In genomic region chrX:112946227-112946626, GRCh38 we compare ENCODE assay signal across 26 cellular contexts.
"Had no signal": no experiment of that assay in that cellular context is flagged by ENCODE, and none has a peak within 500 bp of the region (broad histone marks: within the 10 kb centered on the region; RNA-seq: fewer than 3 reads in every experiment).

No MANE protein-coding gene starts in this region.

- H3K4me3 ChIP-seq: esophagus squamous epithelium, gastrocnemius medialis, heart right ventricle, left lung, pancreas, right lobe of liver, thoracic aorta, tibial nerve, upper lobe of right lung, uterus had no signal

- H3K4me3 Mint-ChIP-seq: effector memory CD8-positive, alpha-beta T cell; naive thymus-derived CD4-positive, alpha-beta T cell; stimulated activated naive B cell treated with anti-CD40 and anti-IgM and Interleukin-4, amounts not matched to agents 10 μg/mL and 1 μg/mL and 100 μg/mL, for 72 hours; stimulated activated naive CD8-positive, alpha-beta T cell treated with anti-CD3 and anti-CD28 coated beads, Interleukin-15, Interleukin-2, amounts not matched to agents 100 ng/mL and 50 ng/mL, for 24 hours had no signal

- H3K36me3 Mint-ChIP-seq: naive thymus-derived CD4-positive, alpha-beta T cell; stimulated activated naive B cell treated with anti-CD40 and anti-IgM and Interleukin-4, amounts not matched to agents 10 μg/mL and 1 μg/mL and 100 μg/mL, for 72 hours had no signal

- H3K27ac Mint-ChIP-seq: effector memory CD8-positive, alpha-beta T cell; naive thymus-derived CD4-positive, alpha-beta T cell; stimulated activated naive B cell treated with anti-CD40 and anti-IgM and Interleukin-4, amounts not matched to agents 10 μg/mL and 1 μg/mL and 100 μg/mL, for 72 hours; stimulated activated naive CD8-positive, alpha-beta T cell treated with anti-CD3 and anti-CD28 coated beads, Interleukin-15, Interleukin-2, amounts not matched to agents 100 ng/mL and 50 ng/mL, for 24 hours had no signal

- H3K36me3 ChIP-seq: esophagus squamous epithelium, gastrocnemius medialis, heart right ventricle, left lung, pancreas, right lobe of liver, thoracic aorta, tibial nerve, upper lobe of right lung, uterus had no signal

- H3K27ac ChIP-seq: esophagus squamous epithelium, gastrocnemius medialis, heart right ventricle, left lung, pancreas, right lobe of liver, thoracic aorta, tibial nerve, upper lobe of right lung, uterus had no signal

- DNase-seq: cortex of kidney; effector memory CD8-positive, alpha-beta T cell; erythroblast; esophagus squamous epithelium; foreskin fibroblast; heart right ventricle; hippocampal formation; left cardiac atrium; left lung; mesenchymal stem cell; midbrain; naive thymus-derived CD4-positive, alpha-beta T cell; occipital lobe; pancreas; retina; right lobe of liver; small intestine; stimulated activated CD4-positive, alpha-beta T cell treated with anti-CD3 and anti-CD28 coated beads, Interleukin-15, amount 100 ng/mL, for 24 hours; stimulated activated CD4-positive, alpha-beta T cell treated with anti-CD3 and anti-CD28 coated beads, Interleukin-2, amount 100 ng/mL, for 48 hours; stimulated activated naive B cell treated with anti-CD40 and anti-IgM and Interleukin-4, amounts not matched to agents 10 μg/mL and 1 μg/mL and 100 μg/mL, for 72 hours; upper lobe of right lung; uterus had no signal

- H3K4me1 ChIP-seq: esophagus squamous epithelium, heart right ventricle, left lung, pancreas, right lobe of liver, tibial nerve, upper lobe of right lung, uterus had no signal

- H3K27me3 ChIP-seq: esophagus squamous epithelium, gastrocnemius medialis, left lung, upper lobe of right lung, uterus had no signal

- H3K27me3 Mint-ChIP-seq: effector memory CD8-positive, alpha-beta T cell; stimulated activated naive B cell treated with anti-CD40 and anti-IgM and Interleukin-4, amounts not matched to agents 10 μg/mL and 1 μg/mL and 100 μg/mL, for 72 hours had no signal

- H3K4me1 Mint-ChIP-seq: naive thymus-derived CD4-positive, alpha-beta T cell; stimulated activated naive B cell treated with anti-CD40 and anti-IgM and Interleukin-4, amounts not matched to agents 10 μg/mL and 1 μg/mL and 100 μg/mL, for 72 hours had no signal

- H3K9me3 ChIP-seq: esophagus squamous epithelium, gastrocnemius medialis, heart right ventricle, left lung, pancreas, right lobe of liver, thoracic aorta, tibial nerve, upper lobe of right lung, uterus had no signal

- H3K9me3 Mint-ChIP-seq: effector memory CD8-positive, alpha-beta T cell; naive thymus-derived CD4-positive, alpha-beta T cell; stimulated activated naive B cell treated with anti-CD40 and anti-IgM and Interleukin-4, amounts not matched to agents 10 μg/mL and 1 μg/mL and 100 μg/mL, for 72 hours; stimulated activated naive CD8-positive, alpha-beta T cell treated with anti-CD3 and anti-CD28 coated beads, Interleukin-15, Interleukin-2, amounts not matched to agents 100 ng/mL and 50 ng/mL, for 24 hours had no signal
